17 cellular contexts compared by ENCODE assay signal in the genomic region with DNA sequence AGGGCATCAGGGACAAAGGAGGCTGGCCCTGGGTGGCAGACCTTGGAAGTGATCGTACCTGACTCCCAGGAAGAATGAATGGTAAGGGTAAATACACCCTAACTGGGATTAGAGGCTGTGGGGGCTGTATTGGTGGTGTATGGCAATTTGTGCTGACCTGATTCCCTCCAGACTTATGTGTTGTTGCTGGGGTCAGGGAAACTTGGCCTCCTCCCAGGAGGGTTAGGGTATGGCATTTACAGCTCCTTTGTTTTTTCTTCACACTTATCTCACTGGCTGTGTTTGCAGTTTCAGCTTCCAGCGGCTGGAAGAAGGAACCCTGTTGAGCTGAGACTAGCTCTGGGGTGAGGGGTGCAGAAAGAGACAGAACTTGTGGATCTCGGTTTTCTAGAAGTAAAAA. TPM values are rescaled to one million over a fixed set of nuclear protein-coding genes. Genes with fewer than 3 reads are reported as not detected.
DNase-seq lines count a peak whose midpoint lies in the region; ATAC-seq, FAIRE-seq and TF ChIP-seq lines count a peak whose summit lies in the region.
"Had no signal": no experiment of that assay in that cellular context is flagged by ENCODE, and none has a peak within 500 bp of the region (broad histone marks: within the 10 kb centered on the region; RNA-seq: fewer than 3 reads in every experiment).

No MANE protein-coding gene starts in this region.

- DNase-seq in Caco-2 = peak; percentile 36 to 48
- peak; percentile 18 for DNase-seq in HuH-7 (ENCODE audit: low spot score)
- peak in 3 of 4 experiments; percentile 30 to 77 (median 60) for DNase-seq in K562 (ENCODE audit: extremely low read depth in 1 of 4, low spot score in 3 of 4)
- DNase-seq in mesendoderm = peak; percentile 99
- DNase-seq in activated T-cell treated with anti-CD3 and anti-CD28 coated beads, Interleukin-2, amount 50 U/mL, for 72 hours = no peak
- no peak for DNase-seq in NCI-H2227 treated with DMSO at 0.1 percent for 48 hours (lab: John Stamatoyannopoulos, UW)
- no peak for DNase-seq in activated naive CD8-positive, alpha-beta T cell treated with anti-CD3 and anti-CD28 coated beads for 36 hours
- DNase-seq in activated T-cell treated with anti-CD3 and anti-CD28 coated beads, Interleukin-2, amount 50 U/mL, for 48 hours = no peak
- DNase-seq: amniotic stem cell, GF-D8, GOT3, NCI-H1694 treated with DMSO at 0.1 percent for 48 hours, NCI-H82, occipital lobe had no signal

- no peak overlapping the region for H4K5ac ChIP-seq in mesendoderm (ENCODE audit: low read length)

- peak overlapping the region; percentile 33 for H3K23ac ChIP-seq in mesendoderm (ENCODE audit: low read length)

- CTCF ChIA-PET in Caco-2 (lab: Charles Lee) = interaction anchor here (0.6 to 1.1 kb wide), 3 partner anchors 42 to 122 kb away, joined by 3 to 4 read pairs (median 3); no protein-coding TSS in a partner anchor
- CTCF ChIA-PET in K562 (lab: Yijun Ruan, JAX; ENCODE audit: low intra/inter-chr PET ratio) = no interaction called here

- intact Hi-C loops in Caco-2 (cut with micrococcal nuclease; ENCODE audit: unreplicated experiment) (no loop called here), K562 (cut with micrococcal nuclease) (no loop called here)

- no peak overlapping the region for H2BK15ac ChIP-seq in mesendoderm (replicated peaks; ENCODE audit: low read depth)

- TF ChIP-seq EP300 in K562 (IDR thresholded peaks at IDR 0.05; ENCODE audit: low read length) = no peak

- TF ChIP-seq RAD21 in K562 (CRISPR knock-in tag; conservative IDR thresholded peaks at IDR 0.05 in 1 of 2, IDR thresholded peaks at IDR 0.05 in 1 of 2) = no peak

- H4K20me1 ChIP-seq in K562 (replicated peaks; ENCODE audit: control insufficient read depth, insufficient read depth, low read length) = no peaks in the 10 kb centered on the region; the same call in 1 of the 2 replicates

- peak overlapping the region; percentile 62 for H3K4ac ChIP-seq in mesendoderm (ENCODE audit: low read depth, low read length)

- H3K4me2 ChIP-seq in K562 (ENCODE audit: insufficient read depth, low read length) (peak overlapping the region; percentile 69), mesendoderm (ENCODE audit: low read length) (peak overlapping the region; percentile 12)

- H2AFZ ChIP-seq in K562 (ENCODE audit: low read depth, low read length) = peak overlapping the region; percentile 67; the same call in 1 of the 2 replicates

- H3K56ac ChIP-seq in mesendoderm (ENCODE audit: low read length) = peak overlapping the region; percentile 82

- TF ChIP-seq POLR2A in K562 (conservative IDR thresholded peaks at IDR 0.05) = no peak

- BruUV-seq in Caco-2 (replicated peaks; lab: Mats Ljungman, UMichigan) (no TSS peak), K562 (replicated peaks; lab: Mats Ljungman, UMichigan) (no TSS peak)

- no peak overlapping the region for H3K4me3 ChIP-seq in Caco-2 (ENCODE audit: low read depth, low read length)
- H3K4me3 ChIP-seq in K562 = no peak overlapping the region
- H3K4me3 ChIP-seq in mesendoderm (ENCODE audit: low read length) = no peak overlapping the region
- H3K4me3 ChIP-seq: lung had no signal

- H3K9me1 ChIP-seq in K562 (ENCODE audit: control insufficient read depth, insufficient read depth, low read length) = peaks cover 3% of the 10 kb centered on the region

- H3K36me3 ChIP-seq in Caco-2 (ENCODE audit: control insufficient read depth, insufficient read depth, low read length) = 0 out of 2 replicates have a peak, but pooled peaks cover 1% of the 10 kb centered on the region
- H3K36me3 ChIP-seq in K562 (ENCODE audit: control insufficient read depth, insufficient read depth, low read length) = peaks cover 36% of the 10 kb centered on the region
- peaks cover 6% of the 10 kb centered on the region for H3K36me3 ChIP-seq in mesendoderm (ENCODE audit: control insufficient read depth, insufficient read depth, low read length)

- TF ChIP-seq CTCF in Caco-2 (IDR thresholded peaks at IDR 0.05; ENCODE audit: insufficient read depth in 1 of 2, low read depth in 1 of 2, low read length in 1 of 2, severe bottlenecking in 1 of 2, unreplicated experiment in 1 of 2) (no peak), K562 (IDR thresholded peaks at IDR 0.05 in 2 of 3, conservative IDR thresholded peaks at IDR 0.05 in 1 of 3; ENCODE audit: insufficient read depth in 2 of 3, low read depth in 1 of 3, low read length in 3 of 3) (no peak)

- peak; percentile 39 for ATAC-seq in K562
- no peak for ATAC-seq in activated T-cell treated with anti-CD3 and anti-CD28 coated beads, Interleukin-2, amount 50 U/mL, for 72 hours (replicated peaks in 1 of 2)
- ATAC-seq: Right ventricle myocardium inferior had no signal

- no peaks in the 10 kb centered on the region for H3K9me3 Mint-ChIP-seq in Caco-2 (ENCODE audit: unreplicated experiment)
- no peaks in the 10 kb centered on the region for H3K9me3 Mint-ChIP-seq in activated T-cell treated with anti-CD3 and anti-CD28 coated beads, Interleukin-2, amount 50 U/mL, for 72 hours
- no peaks in the 10 kb centered on the region for H3K9me3 Mint-ChIP-seq in activated naive CD8-positive, alpha-beta T cell treated with anti-CD3 and anti-CD28 coated beads for 36 hours
- H3K9me3 Mint-ChIP-seq: activated T-helper 1 cell treated with anti-CD3 and anti-CD28 coated beads, Interleukin-12 subunit alpha, Interleukin-12 subunit beta, Interleukin-2, Interleukin-4 antibody, amounts not matched to agents 30 ng/mL and 10 ng/mL and 1 ng/mL, durations not matched to agents 14 hours and 24 hours and 36 hours had no signal

- H3K79me1 ChIP-seq in mesendoderm (ENCODE audit: low read length) = peaks cover 22% of the 10 kb centered on the region

- POLR2A ChIA-PET in Caco-2 (lab: Charles Lee) (interaction anchor here (0.5 kb wide), 1 partner anchor 8 kb away, joined by 4 read pairs; a partner anchor contains a TSS), K562 (lab: Yijun Ruan, JAX) (interaction anchor here (0.7 to 2.6 kb wide), 7 partner anchors 8 to 66 kb away, joined by 3 to 17 read pairs (median 3); a partner anchor contains a TSS)

- no peaks in the 10 kb centered on the region for H3K27me3 ChIP-seq in Caco-2 (replicated peaks; ENCODE audit: control insufficient read depth, insufficient read depth, low read length)
- no peaks in the 10 kb centered on the region for H3K27me3 ChIP-seq in K562 (ENCODE audit: control insufficient read depth in 2 of 2, insufficient read depth in 2 of 2, low read length in 2 of 2)
- H3K27me3 ChIP-seq in mesendoderm (ENCODE audit: insufficient read depth, low read length, poor library complexity) = no peaks in the 10 kb centered on the region

- 27% methylated on average over 3 of the region's 3 CpGs for WGBS in K562 (ENCODE audit: insufficient coverage, low coverage, missing lambda C conversion rate)
- WGBS in mesendoderm (ENCODE audit: extremely low coverage, insufficient coverage, low lambda C conversion rate) = no CpG with 5 or more reads among the region's 3 CpGs

- peak overlapping the region; percentile 58 for H3K4me3 Mint-ChIP-seq in Caco-2 (ENCODE audit: unreplicated experiment)
- H3K4me3 Mint-ChIP-seq in activated T-cell treated with anti-CD3 and anti-CD28 coated beads, Interleukin-2, amount 50 U/mL, for 72 hours = no peak overlapping the region
- no peak overlapping the region for H3K4me3 Mint-ChIP-seq in activated naive CD8-positive, alpha-beta T cell treated with anti-CD3 and anti-CD28 coated beads for 36 hours
- H3K4me3 Mint-ChIP-seq: activated T-helper 1 cell treated with anti-CD3 and anti-CD28 coated beads, Interleukin-12 subunit alpha, Interleukin-12 subunit beta, Interleukin-2, Interleukin-4 antibody, amounts not matched to agents 30 ng/mL and 10 ng/mL and 1 ng/mL, durations not matched to agents 14 hours and 24 hours and 36 hours had no signal

- no peaks in the 10 kb centered on the region for H3K4me1 Mint-ChIP-seq in Caco-2 (ENCODE audit: low read depth, unreplicated experiment)
- peaks cover 5% of the 10 kb centered on the region for H3K4me1 Mint-ChIP-seq in activated T-cell treated with anti-CD3 and anti-CD28 coated beads, Interleukin-2, amount 50 U/mL, for 72 hours (ENCODE audit: low read depth)
- H3K4me1 Mint-ChIP-seq in activated naive CD8-positive, alpha-beta T cell treated with anti-CD3 and anti-CD28 coated beads for 36 hours = peaks cover 12% of the 10 kb centered on the region

- no peaks in the 10 kb centered on the region for H3K27me3 Mint-ChIP-seq in Caco-2 (ENCODE audit: insufficient read depth, unreplicated experiment)
- peaks cover 12% of the 10 kb centered on the region for H3K27me3 Mint-ChIP-seq in activated T-cell treated with anti-CD3 and anti-CD28 coated beads, Interleukin-2, amount 50 U/mL, for 72 hours (ENCODE audit: low read depth)
- H3K27me3 Mint-ChIP-seq in activated naive CD8-positive, alpha-beta T cell treated with anti-CD3 and anti-CD28 coated beads for 36 hours = no peaks in the 10 kb centered on the region

- peak overlapping the region; percentile 93 for H2BK120ac ChIP-seq in mesendoderm (ENCODE audit: low read depth, low read length)

- H3K9ac ChIP-seq in K562 (ENCODE audit: insufficient read depth in 1 of 2, low read depth in 2 of 2, low read length in 2 of 2) = peak overlapping the region; percentile 44 to 81; a peak in 3 of 4 replicates
- peak overlapping the region; percentile 67 for H3K9ac ChIP-seq in mesendoderm (ENCODE audit: low read length)

- H3K79me2 ChIP-seq in K562 (ENCODE audit: control insufficient read depth, insufficient read depth, low read length) (peaks cover 87% of the 10 kb centered on the region), mesendoderm (ENCODE audit: control insufficient read depth, insufficient read depth, low read length) (peaks cover 63% of the 10 kb centered on the region)

- peak overlapping the region; percentile 80 for H3K27ac ChIP-seq in K562 (ENCODE audit: extremely low read depth, low read depth, low read length)
- H3K27ac ChIP-seq in mesendoderm (ENCODE audit: low read depth, low read length) = peak overlapping the region; percentile 99

- peaks cover 10% of the 10 kb centered on the region for H3K36me3 Mint-ChIP-seq in Caco-2 (ENCODE audit: insufficient read depth, unreplicated experiment)
- no peaks in the 10 kb centered on the region for H3K36me3 Mint-ChIP-seq in activated T-cell treated with anti-CD3 and anti-CD28 coated beads, Interleukin-2, amount 50 U/mL, for 72 hours (ENCODE audit: insufficient read depth in 2 of 2)
- H3K36me3 Mint-ChIP-seq in activated naive CD8-positive, alpha-beta T cell treated with anti-CD3 and anti-CD28 coated beads for 36 hours = no peaks in the 10 kb centered on the region

- in situ Hi-C loops in K562 (cut with MboI) = no loop called here

- peak overlapping the region; percentile 4 for H2AK5ac ChIP-seq in mesendoderm (ENCODE audit: low read length)

- FAIRE-seq in K562 (lab: Jason Lieb, UNC) = peak; percentile 71

- H3K4me1 ChIP-seq in Caco-2 = peaks cover 45% of the 10 kb centered on the region
- peaks cover 37 to 69% of the 10 kb centered on the region in 2 experiments for H3K4me1 ChIP-seq in K562 (replicated peaks in 1 of 2; ENCODE audit: control insufficient read depth in 2 of 2, insufficient read depth in 2 of 2, low read length in 2 of 2)
- H3K4me1 ChIP-seq in mesendoderm (ENCODE audit: control insufficient read depth, low read depth, low read length) = peaks cover 51% of the 10 kb centered on the region

- H3K9me3 ChIP-seq in Caco-2 (no peaks in the 10 kb centered on the region), K562 (replicated peaks; ENCODE audit: control insufficient read depth, insufficient read depth, low read depth, low read length) (no peaks in the 10 kb centered on the region)

- H2BK5ac ChIP-seq in mesendoderm (ENCODE audit: low read length) = peak overlapping the region; percentile 84

- H4K8ac ChIP-seq in mesendoderm (ENCODE audit: low read depth, low read length) = peak overlapping the region; percentile 1

- H3K27ac Mint-ChIP-seq in Caco-2 (ENCODE audit: unreplicated experiment) = peak overlapping the region; percentile 67
- H3K27ac Mint-ChIP-seq in activated T-cell treated with anti-CD3 and anti-CD28 coated beads, Interleukin-2, amount 50 U/mL, for 72 hours = no peak overlapping the region
- H3K27ac Mint-ChIP-seq in activated naive CD8-positive, alpha-beta T cell treated with anti-CD3 and anti-CD28 coated beads for 36 hours = no peak overlapping the region
- H3K27ac Mint-ChIP-seq: activated T-helper 1 cell treated with anti-CD3 and anti-CD28 coated beads, Interleukin-12 subunit alpha, Interleukin-12 subunit beta, Interleukin-2, Interleukin-4 antibody, amounts not matched to agents 30 ng/mL and 10 ng/mL and 1 ng/mL, durations not matched to agents 14 hours and 24 hours and 36 hours had no signal

- peak overlapping the region; percentile 63 for H3K18ac ChIP-seq in mesendoderm (ENCODE audit: low read length)

RNA-seq across cellular contexts. Expression of a gene that starts 8.2 kb away (rescaled TPM):
- 11.3 and 13.6 TPM in 2 replicates for total RNA-seq in Caco-2 (2022)
- total RNA-seq in K562 (2011; cell fraction: chromatin; rRNA removed; ENCODE audit: low replicate concordance) = 20.7 and 22.7 TPM in 2 replicates
- total RNA-seq in K562 (2011; cell fraction: nucleolus; rRNA removed) = 13.6 and 15.0 TPM in 2 replicates
- 17.8 and 20.5 TPM in 2 replicates for total RNA-seq in K562 (2011; cell fraction: nucleoplasm; rRNA removed)
- 5.9 and 9.2 TPM in 2 replicates for total RNA-seq in K562 (2014; rRNA removed)
- total RNA-seq in K562 (2014; rRNA removed; fragmentation: Illumina TruSeq; extraction: Trizol) = 9.3 and 10.4 TPM in 2 replicates
- total RNA-seq in K562 (2015; rRNA removed; fragmentation: Illumina TruSeq; extraction: Trizol) = 9.4 and 10.3 TPM in 2 replicates
- 12.7 and 12.9 TPM in 2 replicates for total RNA-seq in K562 (2021)
- polyA plus RNA-seq in K562 (2011; rRNA removed) = 8.6 and 9.6 TPM in 2 replicates
- polyA plus RNA-seq in K562 (2011; cell fraction: cytosol; rRNA removed) = 10.2 and 10.6 TPM in 2 replicates
- polyA plus RNA-seq in K562 (2011; cell fraction: nucleus; rRNA removed) = 8.4 and 10.9 TPM in 2 replicates
- 8.2 and 9.1 TPM in 2 replicates for polyA plus RNA-seq in K562 (2012)
- 11.1 and 12.8 TPM in 2 replicates for polyA plus RNA-seq in K562 (2014; fragmentation: Illumina TruSeq; extraction: Trizol)
- 1 to 10 TPM in 1 of 2 experiments, under 1 TPM in 1; 0.90 to 1.2 TPM for polyA plus RNA-seq in K562 (2014; fragmentation: Nextera tagmentation; extraction: Ambion mirVana)
- 6.0 and 10.2 TPM in 2 replicates for polyA plus RNA-seq in K562 (2014; rRNA removed)
- polyA minus RNA-seq in K562 (2011; rRNA and poly(A)+ RNA removed) = 10.1 and 10.6 TPM in 2 replicates
- 4.4 and 7.1 TPM in 2 replicates for polyA minus RNA-seq in K562 (2011; cell fraction: cytosol; rRNA and poly(A)+ RNA removed)
- 4.0 and 9.1 TPM in 2 replicates for polyA minus RNA-seq in K562 (2011; cell fraction: nucleus; rRNA and poly(A)+ RNA removed)
- 71.3 TPM for polyA plus RNA-seq in mesendoderm (2013, experiment 1 of 2)
- polyA plus RNA-seq in mesendoderm (2013, experiment 2 of 2) = 69.6 TPM
- total RNA-seq in activated T-cell treated with anti-CD3 and anti-CD28 coated beads, Interleukin-2, amount 50 U/mL, for 72 hours = 1 to 10 TPM; 3.8 to 7.0 TPM
- total RNA-seq in activated naive CD8-positive, alpha-beta T cell treated with anti-CD3 and anti-CD28 coated beads for 36 hours = 1 to 10 TPM; 2.4 to 2.9 TPM

Comparison
In these comparisons a context has a peak if more than half of its experiments do, and no peak if none do; other contexts are left out.
1. DNase-seq: peak in Caco-2 (2 of 2), HuH-7 (single experiment), K562 (3 of 4) and mesendoderm (single experiment); none in activated T-cell treated with anti-CD3 and anti-CD28 coated beads, Interleukin-2, amount 50 U/mL, for 72 hours (0 of 2), NCI-H2227 treated with DMSO at 0.1 percent for 48 hours (single experiment), activated naive CD8-positive, alpha-beta T cell treated with anti-CD3 and anti-CD28 coated beads for 36 hours (single experiment) and activated T-cell treated with anti-CD3 and anti-CD28 coated beads, Interleukin-2, amount 50 U/mL, for 48 hours (0 of 2).